9 cellular contexts compared by ENCODE assay signal in the genomic region with DNA sequence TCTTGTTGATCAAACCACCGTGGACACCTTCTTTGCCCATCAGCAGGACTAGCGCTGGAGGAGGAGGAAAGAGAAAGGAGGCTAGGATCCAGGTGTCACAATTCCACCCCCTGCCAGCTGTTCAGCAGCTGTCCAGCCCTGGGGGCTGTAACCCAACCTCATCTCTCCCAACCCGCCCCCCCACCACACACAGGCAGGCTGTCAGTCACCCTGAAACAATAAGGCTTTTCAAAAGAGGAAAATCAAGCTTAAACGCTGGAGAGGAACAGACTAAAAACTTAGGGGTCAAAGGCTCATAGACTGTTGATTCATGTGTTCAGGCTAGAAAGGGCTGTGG. TPM values are rescaled to one million over a fixed set of nuclear protein-coding genes. Genes with fewer than 3 reads are reported as not detected.
DNase-seq lines count a peak whose midpoint lies in the region; ATAC-seq and TF ChIP-seq lines count a peak whose summit lies in the region.
"Had no signal": no experiment of that assay in that cellular context is flagged by ENCODE, and none has a peak within 500 bp of the region (broad histone marks: within the 10 kb centered on the region; RNA-seq: fewer than 3 reads in every experiment).

No MANE protein-coding gene starts in this region.

- DNase-seq in GM12864 (ENCODE audit: low read depth), result no peak
- peak; percentile 61 for DNase-seq in RPMI7951 (ENCODE audit: low read depth)
- DNase-seq in esophagus muscularis mucosa (ENCODE audit: extremely low spot score), result no peak
- DNase-seq in gastrocnemius medialis, result no peak
- DNase-seq in hypothalamus (lab: John Stamatoyannopoulos, UW), result no peak
- DNase-seq in DMS79 treated with DMSO at 0.1 percent for 48 hours (lab: John Stamatoyannopoulos, UW), result no peak

- H3K27ac ChIP-seq in esophagus muscularis mucosa (replicated peaks in 1 of 4) (peak overlapping the region; percentile 94 to 100 (median 98)), gastrocnemius medialis (peak overlapping the region; percentile 96 to 100 (median 98))

- 29% methylated on average over 3 of the region's 4 CpGs for WGBS in esophagus muscularis mucosa

- ATAC-seq in gastrocnemius medialis (no peak), GM19328 (IDR thresholded peaks at IDR 0.05; ENCODE audit: unreplicated experiment) (no peak), HG03280 (IDR thresholded peaks at IDR 0.05; ENCODE audit: unreplicated experiment) (no peak)

- H3K4me3 ChIP-seq in GM12864 (ENCODE audit: low read depth, low read length) (peak overlapping the region; percentile 93), esophagus muscularis mucosa (peak overlapping the region; percentile 87 to 100 (median 100)), gastrocnemius medialis (peak overlapping the region in 3 of 4 donors; percentile 6 to 99 (median 96))

- TF ChIP-seq EP300 in esophagus muscularis mucosa (IDR thresholded peaks at IDR 0.05), result no peak

- peaks cover 0 to 2% (median 0%) of the 10 kb centered on the region in 4 donors for H3K9me3 ChIP-seq in esophagus muscularis mucosa
- H3K9me3 ChIP-seq in gastrocnemius medialis, result no peaks in the 10 kb centered on the region

- no peak for TF ChIP-seq CTCF in GM12864 (IDR thresholded peaks at IDR 0.05; ENCODE audit: low read depth, low read length, missing control alignments)
- no peak for TF ChIP-seq CTCF in esophagus muscularis mucosa (IDR thresholded peaks at IDR 0.05)
- TF ChIP-seq CTCF in gastrocnemius medialis (IDR thresholded peaks at IDR 0.05 in 4 of 5, conservative IDR thresholded peaks at IDR 0.05 in 1 of 5), result no peak

- intact Hi-C loops in esophagus muscularis mucosa (cut with DNase I), result no loop called here
- intact Hi-C loops in gastrocnemius medialis (cut with DNase I; ENCODE audit: low total_unique reads), result no loop called here

- peaks cover 49 to 85% (median 78%) of the 10 kb centered on the region in 4 donors for H3K4me1 ChIP-seq in esophagus muscularis mucosa
- peaks cover 45 to 46% of the 10 kb centered on the region in 2 donors for H3K4me1 ChIP-seq in gastrocnemius medialis

- H3K27me3 ChIP-seq in esophagus muscularis mucosa (no peaks in the 10 kb centered on the region), gastrocnemius medialis (no peaks in the 10 kb centered on the region)

- peaks cover 17 to 57% (median 50%) of the 10 kb centered on the region in 4 donors for H3K36me3 ChIP-seq in esophagus muscularis mucosa
- H3K36me3 ChIP-seq in gastrocnemius medialis, result peaks cover 0 to 40% of the 10 kb centered on the region in 2 donors

- TF ChIP-seq POLR2A in esophagus muscularis mucosa (IDR thresholded peaks at IDR 0.05; ENCODE audit: low read depth) (no peak), gastrocnemius medialis (IDR thresholded peaks at IDR 0.05) (no peak)

- in situ Hi-C loops in gastrocnemius medialis (cut with MboI; ENCODE audit: low sequenced_read_pairs in 4 of 4), result no loop called here

RNA-seq across cellular contexts. Expression of a gene that starts 2.4 kb away (rescaled TPM):
- 894 and 1,372 TPM in 2 replicates for total RNA-seq in RPMI7951 (2014; rRNA removed; shearing (Covaris generic))
- total RNA-seq in esophagus muscularis mucosa (1,000 to 10,000 TPM; 1,019 to 1,635 (median 1,341) TPM), gastrocnemius medialis (100 to 1,000 TPM; 304 to 750 (median 599) TPM)

RNA-seq across cellular contexts. Expression of a gene that starts 5.0 kb away (rescaled TPM):
- 2.3 and 2.9 TPM in 2 replicates for total RNA-seq in RPMI7951 (2014; rRNA removed; shearing (Covaris generic))
- total RNA-seq in esophagus muscularis mucosa, result 1 to 10 TPM; 1.2 to 7.2 (median 2.1) TPM
- 1,000 to 10,000 TPM; 1,434 to 5,473 (median 3,204) TPM for total RNA-seq in gastrocnemius medialis

RNA-seq across cellular contexts. Expression of a gene that starts 5.8 kb away (rescaled TPM):
- total RNA-seq in RPMI7951 (2014; rRNA removed; shearing (Covaris generic)), result 24.0 and 25.2 TPM in 2 replicates
- total RNA-seq in esophagus muscularis mucosa (10 to 100 TPM; 59.8 to 96.3 (median 69.5) TPM), gastrocnemius medialis (10 to 100 TPM; 51.2 to 99.5 (median 75.2) TPM)

RNA-seq across cellular contexts. Expression of a gene that starts 6.1 kb away (rescaled TPM):
- 45.3 and 71.5 TPM in 2 replicates for total RNA-seq in RPMI7951 (2014; rRNA removed; shearing (Covaris generic))
- total RNA-seq in esophagus muscularis mucosa, result 10 to 100 TPM; 38.8 to 73.4 (median 55.5) TPM
- total RNA-seq in gastrocnemius medialis, result 100 to 1,000 TPM in 2 of 4 donors, 10 to 100 TPM in 2; 52.6 to 106 (median 81.7) TPM

RNA-seq across cellular contexts. Expression of a gene that starts 13.8 kb away (rescaled TPM):
- not detected in 2 replicates for total RNA-seq in RPMI7951 (2014; rRNA removed; shearing (Covaris generic))
- under 1 TPM in 1 of 4 donors, not detected in 3; 0.33 TPM for total RNA-seq in esophagus muscularis mucosa
- not detected for total RNA-seq in gastrocnemius medialis
- total RNA-seq: mesenteric fat pad had no signal

Comparison
In these comparisons a context has a peak if more than half of its experiments do, and no peak if none do; other contexts are left out.
1. RNA of a gene that starts 5.0 kb away (total RNA-seq): 1,434 to 5,473 TPM in gastrocnemius medialis; 1.2 to 7.2 TPM in esophagus muscularis mucosa and 2.3 to 2.9 TPM in RPMI7951; every median in the first group is over 100 times any median in the second.
2. Peak in every context shown above with its lines, with median percentiles within 50 percentile points of each other: H3K4me3 ChIP-seq.